8 cellular contexts compared by ENCODE assay signal in the genomic region with DNA sequence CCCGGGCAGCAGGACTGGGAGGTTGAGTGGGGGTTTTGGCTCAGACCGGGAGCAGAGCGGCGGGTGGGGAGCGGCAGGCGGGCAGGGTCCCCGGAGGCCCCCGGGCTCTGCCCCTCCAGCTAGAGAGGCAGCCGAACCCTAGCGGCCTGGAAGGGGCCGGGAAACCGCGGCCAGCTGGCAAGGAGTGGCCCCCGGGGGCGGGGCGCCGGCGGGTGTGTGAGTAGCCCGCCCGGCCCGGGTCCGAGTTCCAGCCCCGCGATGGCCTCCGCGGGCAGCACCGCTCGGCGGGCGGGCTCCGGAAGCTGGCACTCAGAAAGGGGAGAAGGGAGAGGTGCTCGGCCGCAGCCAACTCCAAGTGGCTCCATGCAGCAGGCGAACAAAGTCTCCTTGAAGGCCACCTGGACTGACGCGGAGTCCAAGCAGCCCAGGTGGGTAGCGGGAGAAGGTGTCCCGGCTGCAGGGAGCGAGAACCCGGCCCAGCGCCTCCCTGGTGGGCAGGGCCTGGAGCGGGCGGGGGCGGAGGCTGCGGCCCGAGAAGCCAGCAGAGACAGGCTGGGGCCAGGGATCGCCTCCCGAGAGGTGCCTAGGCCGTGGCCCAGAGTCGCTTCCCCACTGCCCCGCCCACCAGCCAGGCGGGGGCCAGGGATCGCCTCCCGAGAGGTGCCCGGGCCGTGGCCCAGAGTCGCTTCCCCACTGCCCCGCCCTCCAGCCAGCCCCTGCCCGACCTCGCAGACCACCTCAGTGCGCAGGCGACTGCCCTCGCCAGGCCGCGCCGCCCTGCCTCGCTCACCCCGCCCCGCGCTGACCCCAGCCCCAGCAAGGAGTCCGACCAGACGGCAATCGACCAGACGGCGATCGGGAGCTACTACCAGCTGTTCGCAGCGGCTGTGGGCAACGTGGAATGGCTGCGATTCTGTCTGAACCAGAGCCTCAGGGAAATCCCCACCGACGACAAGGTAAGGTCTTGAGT. TPM values are rescaled to one million over a fixed set of nuclear protein-coding genes. Genes with fewer than 3 reads are reported as not detected.
DNase-seq lines count a peak whose midpoint lies in the region; ATAC-seq, FAIRE-seq and TF ChIP-seq lines count a peak whose summit lies in the region.

A gene with protein sequence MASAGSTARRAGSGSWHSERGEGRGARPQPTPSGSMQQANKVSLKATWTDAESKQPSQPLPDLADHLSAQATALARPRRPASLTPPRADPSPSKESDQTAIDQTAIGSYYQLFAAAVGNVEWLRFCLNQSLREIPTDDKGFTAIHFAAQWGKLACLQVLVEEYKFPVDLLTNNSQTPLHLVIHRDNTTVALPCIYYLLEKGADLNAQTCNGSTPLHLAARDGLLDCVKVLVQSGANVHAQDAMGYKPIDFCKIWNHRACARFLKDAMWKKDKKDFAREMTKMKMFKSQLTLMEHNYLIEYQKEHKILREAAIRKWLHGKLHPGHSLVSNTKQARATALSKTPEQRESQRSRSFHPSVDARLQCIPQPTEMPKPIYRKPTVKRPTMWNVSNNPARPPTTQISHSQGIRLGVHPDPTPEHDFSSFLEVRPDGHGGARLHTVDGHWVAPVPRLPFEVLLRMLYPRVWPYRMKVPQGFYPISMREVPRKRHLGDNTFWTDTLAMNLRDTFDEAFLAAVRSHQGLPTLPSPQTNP (plus strand): TSS at position 243 of the 970 bp plus-strand sequence. CDS start 16 bp downstream, at position 259.

- TF ChIP-seq POLR2A in NB4 (IDR thresholded peaks at IDR 0.05; ENCODE audit: extremely low read depth, insufficient read length): no peak
- no peak for TF ChIP-seq POLR2A in gastrocnemius medialis (IDR thresholded peaks at IDR 0.05)

- H3K4me2 ChIP-seq in astrocyte (ENCODE audit: low read length): peak within 1 kb of the TSS; percentile 90

- TF ChIP-seq CTCF in NB4 (IDR thresholded peaks at IDR 0.05; ENCODE audit: low read depth, low read length) (no peak), astrocyte (IDR thresholded peaks at IDR 0.05; ENCODE audit: insufficient read depth, low read depth, low read length) (no peak), gastrocnemius medialis (IDR thresholded peaks at IDR 0.05 in 4 of 5, conservative IDR thresholded peaks at IDR 0.05 in 1 of 5) (no peak)

- intact Hi-C loops in gastrocnemius medialis (cut with DNase I; ENCODE audit: low total_unique reads): no loop called here

- H3K27me3 Mint-ChIP-seq in astrocyte (ENCODE audit: low read depth, unreplicated experiment): peaks cover 30% of the 10 kb centered on the region

- H3K9me3 ChIP-seq in ES-I3 (ENCODE audit: control insufficient read depth, insufficient read depth, low read length) (no peaks in the 10 kb centered on the region), astrocyte (ENCODE audit: insufficient read depth, low read depth, low read length) (no peaks in the 10 kb centered on the region), iPS-15b (ENCODE audit: control insufficient read depth, insufficient read depth, low read length) (no peaks in the 10 kb centered on the region), gastrocnemius medialis (no peaks in the 10 kb centered on the region)

- no peak for FAIRE-seq in astrocyte (lab: Jason Lieb, UNC)

- H3K36me3 Mint-ChIP-seq in astrocyte (ENCODE audit: low read depth, unreplicated experiment): peaks cover 3% of the 10 kb centered on the region

- DNase-seq in NB4 (ENCODE audit: low read depth) (no peak), astrocyte (ENCODE audit: low read depth) (no peak), gastrocnemius medialis (no peak), RKO (ENCODE audit: low spot score) (no peak)
- DNase-seq in activated CD4-positive, CD25-positive, alpha-beta regulatory T cell treated with anti-CD3 and anti-CD28 coated beads, Interleukin-2, amount 50 U/mL, for 72 hours: no peak

- no peaks in the 10 kb centered on the region for H3K9me3 Mint-ChIP-seq in astrocyte (ENCODE audit: unreplicated experiment)

- ATAC-seq in gastrocnemius medialis (peak in 1 of 2 donors; percentile 18), HG03442 (IDR thresholded peaks at IDR 0.05; ENCODE audit: unreplicated experiment) (no peak)

- peak within 1 kb of the TSS; percentile 77 for H3K27ac Mint-ChIP-seq in astrocyte (ENCODE audit: unreplicated experiment)

- peak within 1 kb of the TSS; percentile 95 for H2AFZ ChIP-seq in astrocyte (ENCODE audit: low read depth, low read length)

- H3K27ac ChIP-seq in astrocyte (ENCODE audit: low read depth, low read length): peak within 1 kb of the TSS; percentile 73
- peak within 1 kb of the TSS; percentile 64 to 81 (median 68) for H3K27ac ChIP-seq in gastrocnemius medialis

- peaks cover 8% of the 10 kb centered on the region for H3K4me1 Mint-ChIP-seq in astrocyte (ENCODE audit: low read depth, unreplicated experiment)

- no peaks in the 10 kb centered on the region for H3K79me2 ChIP-seq in astrocyte (ENCODE audit: insufficient read depth, low read length)

- H3K4me1 ChIP-seq in ES-I3 (ENCODE audit: insufficient read depth, low read length) (peaks cover 13% of the 10 kb centered on the region; the same call in 1 of the 2 replicates), astrocyte (ENCODE audit: insufficient read depth, low read length) (peaks cover 17% of the 10 kb centered on the region), iPS-15b (ENCODE audit: control insufficient read depth, insufficient read depth, low read length) (peaks cover 3% of the 10 kb centered on the region), gastrocnemius medialis (peaks cover 4 to 11% of the 10 kb centered on the region in 2 donors)

- no peaks in the 10 kb centered on the region for H3K36me3 ChIP-seq in ES-I3 (ENCODE audit: insufficient read depth, low read length)
- no peaks in the 10 kb centered on the region for H3K36me3 ChIP-seq in astrocyte (ENCODE audit: insufficient read depth, low read length)
- H3K36me3 ChIP-seq in iPS-15b (ENCODE audit: control insufficient read depth, insufficient read depth, low read length): no peaks in the 10 kb centered on the region
- H3K36me3 ChIP-seq in gastrocnemius medialis: no peaks in the 10 kb centered on the region

- no peaks in the 10 kb centered on the region for H3K27me3 ChIP-seq in astrocyte (ENCODE audit: insufficient read depth, low read length)
- peaks cover 40% of the 10 kb centered on the region for H3K27me3 ChIP-seq in iPS-15b (ENCODE audit: control insufficient read depth, insufficient read depth, low read length)
- H3K27me3 ChIP-seq in gastrocnemius medialis: peaks cover 0 to 6% (median 0%) of the 10 kb centered on the region in 3 donors

- peak within 1 kb of the TSS; percentile 54 for H3K9ac ChIP-seq in ES-I3 (ENCODE audit: low read depth, low read length)
- peak within 1 kb of the TSS; percentile 82 for H3K9ac ChIP-seq in astrocyte (ENCODE audit: low read length)
- H3K9ac ChIP-seq in iPS-15b (ENCODE audit: low read depth, low read length): no peak within 1 kb of the TSS

- in situ Hi-C loops in gastrocnemius medialis (cut with MboI; ENCODE audit: low sequenced_read_pairs in 4 of 4): no loop called here

- H4K20me1 ChIP-seq in astrocyte (ENCODE audit: insufficient read depth, low read length): peaks cover under 1% of the 10 kb centered on the region

- H3K4me3 ChIP-seq in NB4 (ENCODE audit: low read depth, low read length) (peak within 1 kb of the TSS; percentile 68), astrocyte (ENCODE audit: insufficient read depth, low read depth, low read length) (peak within 1 kb of the TSS; percentile 72), iPS-15b (ENCODE audit: low read depth, low read length) (peak within 1 kb of the TSS; percentile 83), gastrocnemius medialis (peak within 1 kb of the TSS; percentile 53 to 73 (median 66))

- peak within 1 kb of the TSS; percentile 80 for H3K4me3 Mint-ChIP-seq in astrocyte (ENCODE audit: unreplicated experiment)

RNA-seq across cellular contexts. Expression of the gene that starts here (rescaled TPM):
- total RNA-seq in astrocyte (0.94 and 1.1 TPM in 2 replicates), gastrocnemius medialis (1 to 10 TPM in 1 of 4 donors, under 1 TPM in 1, not detected in 2; 0.44 to 2.0 TPM)
